22 cellular contexts compared by ENCODE assay signal in the genomic region with DNA sequence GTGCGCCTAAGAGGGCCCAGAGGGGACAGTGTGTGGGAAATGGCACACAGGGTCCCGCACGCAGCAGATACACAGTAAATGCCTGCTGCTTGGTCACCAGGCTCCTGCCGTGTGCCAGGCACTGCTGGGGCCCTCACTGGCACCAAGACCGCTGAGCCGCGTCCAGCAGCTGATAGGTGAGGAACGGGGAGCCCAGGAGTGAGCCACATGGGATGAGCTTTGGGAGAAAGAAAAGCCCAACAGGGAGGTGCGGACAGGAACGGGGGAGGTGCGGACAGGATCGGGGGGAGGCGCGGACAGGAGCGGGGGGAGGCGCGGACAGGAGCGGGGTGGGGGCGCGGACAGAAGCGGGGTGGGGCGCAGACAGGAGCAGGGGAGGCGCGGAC. TPM values are rescaled to one million over a fixed set of nuclear protein-coding genes. Genes with fewer than 3 reads are reported as not detected.
DNase-seq lines count a peak whose midpoint lies in the region; ATAC-seq, FAIRE-seq and TF ChIP-seq lines count a peak whose summit lies in the region.
"Had no signal": no experiment of that assay in that cellular context is flagged by ENCODE, and none has a peak within 500 bp of the region (broad histone marks: within the 10 kb centered on the region; RNA-seq: fewer than 3 reads in every experiment).

No MANE protein-coding gene starts in this region.

- CTCF ChIA-PET in HepG2 (lab: Yijun Ruan, JAX; ENCODE audit: low intra/inter-chr PET ratio, low total read pairs) = no interaction called here

- intact Hi-C loops in HepG2 (cut with micrococcal nuclease; ENCODE audit: unreplicated experiment) (loop anchor here (2.0 kb wide), 1 partner anchor 19 kb away; the partner anchor contains the start of gene DNLZ), right lobe of liver (cut with DNase I) (loop anchor here in 1 of 2 donors (10.0 kb wide), 1 partner anchor 301 kb away; no protein-coding TSS in a partner anchor)
- intact Hi-C loops in activated T-helper 1 cell treated with anti-CD3 and anti-CD28 coated beads, Interleukin-12 subunit alpha, Interleukin-12 subunit beta, Interleukin-2, Interleukin-4 antibody, amounts not matched to agents 30 ng/mL and 10 ng/mL and 1 ng/mL, durations not matched to agents 14 hours and 24 hours and 36 hours (cut with micrococcal nuclease) = no loop called here

- H2AFZ ChIP-seq in HepG2 (ENCODE audit: low read length) = no peak overlapping the region

- TF ChIP-seq CTCF in HepG2 (CRISPR knock-in tag; IDR thresholded peaks at IDR 0.05) (no peak), right lobe of liver (IDR thresholded peaks at IDR 0.05) (no peak), progenitor cell of endocrine pancreas (IDR thresholded peaks at IDR 0.05; ENCODE audit: unreplicated experiment) (no peak)

- H3K27ac Mint-ChIP-seq in progenitor cell of endocrine pancreas = peak overlapping the region; percentile 20
- H3K27ac Mint-ChIP-seq in activated T-helper 1 cell treated with anti-CD3 and anti-CD28 coated beads, Interleukin-12 subunit alpha, Interleukin-12 subunit beta, Interleukin-2, Interleukin-4 antibody, amounts not matched to agents 30 ng/mL and 10 ng/mL and 1 ng/mL, durations not matched to agents 14 hours and 24 hours and 36 hours = no peak overlapping the region
- no peak overlapping the region for H3K27ac Mint-ChIP-seq in effector memory CD8-positive, alpha-beta T cell
- H3K27ac Mint-ChIP-seq: HFFc6, IgD-negative memory B cell had no signal

- H3K4me2 ChIP-seq in HepG2 (ENCODE audit: low read depth, low read length) = no peak overlapping the region

- no peak overlapping the region for H3K27ac ChIP-seq in HepG2 (ENCODE audit: extremely low read length, insufficient read depth, low read length)
- no peak overlapping the region for H3K27ac ChIP-seq in right lobe of liver
- H3K27ac ChIP-seq in layer of hippocampus (ENCODE audit: low read depth, low read length) = peak overlapping the region; percentile 75
- H3K27ac ChIP-seq: C4-2B, SJCRH30 had no signal

- no peak overlapping the region for H3K9ac ChIP-seq in HepG2 (ENCODE audit: insufficient read depth, low read depth, low read length)

- no peak overlapping the region for H3K4me3 Mint-ChIP-seq in progenitor cell of endocrine pancreas (ENCODE audit: low read depth)
- no peak overlapping the region for H3K4me3 Mint-ChIP-seq in activated T-helper 1 cell treated with anti-CD3 and anti-CD28 coated beads, Interleukin-12 subunit alpha, Interleukin-12 subunit beta, Interleukin-2, Interleukin-4 antibody, amounts not matched to agents 30 ng/mL and 10 ng/mL and 1 ng/mL, durations not matched to agents 14 hours and 24 hours and 36 hours
- H3K4me3 Mint-ChIP-seq in effector memory CD8-positive, alpha-beta T cell = no peak overlapping the region
- H3K4me3 Mint-ChIP-seq: HFFc6 had no signal

- H3K36me3 ChIP-seq in HepG2 (replicated peaks in 1 of 2; ENCODE audit: control insufficient read depth in 1 of 2, insufficient read depth in 2 of 2, low read length in 2 of 2) (no peaks in the 10 kb centered on the region), right lobe of liver (no peaks in the 10 kb centered on the region)

- ATAC-seq in HepG2 (no peak), right lobe of liver (no peak)
- no peak for ATAC-seq in effector memory CD8-positive, alpha-beta T cell (replicated peaks)

- no peak overlapping the region for H3K4me3 ChIP-seq in HepG2 (replicated peaks in 1 of 3; ENCODE audit: insufficient read depth in 1 of 3, low read depth in 2 of 3, low read length in 3 of 3)
- no peak overlapping the region for H3K4me3 ChIP-seq in right lobe of liver
- H3K4me3 ChIP-seq: SJCRH30 had no signal

- in situ Hi-C loops in HepG2 (cut with HindIII; ENCODE audit: extremely low pct_ligation_motif_present, low pct_unique_long_range_greater_than_20kb) = loop anchor here (25.0 kb wide), 1 partner anchor 293 kb away; no protein-coding TSS in a partner anchor

- DNase-seq in HepG2 (ENCODE audit: low spot score) (no peak), right lobe of liver (no peak), progenitor cell of endocrine pancreas (ENCODE audit: low spot score, unreplicated experiment) (no peak)
- no peak for DNase-seq in activated T-cell treated with anti-CD3 and anti-CD28 coated beads, Interleukin-2, amount 50 U/mL, for 1 hour
- DNase-seq in activated T-helper 1 cell treated with anti-CD3 and anti-CD28 coated beads, Interleukin-12 subunit alpha, Interleukin-12 subunit beta, Interleukin-2, Interleukin-4 antibody, amounts not matched to agents 30 ng/mL and 10 ng/mL and 1 ng/mL, durations not matched to agents 14 hours and 24 hours and 36 hours (ENCODE audit: low spot score) = no peak
- no peak for DNase-seq in effector memory CD8-positive, alpha-beta T cell
- DNase-seq: GF-D8; GOT3; HFFc6; NCI-H187; NCI-H345; NCI-H526 treated with DMSO at 0.1 percent for 48 hours; NK-92 treated with Interleukin-12 subunit alpha and Interleukin-12 subunit beta, amount 100 ng/mL, for 24 hours; OCI-M1; SJCRH30 had no signal

- WGBS in HepG2 (ENCODE audit: low lambda C conversion rate) = 84% methylated on average over 24 of the region's 24 CpGs
- 94% methylated on average over 17 of the region's 24 CpGs for whole genome bisulfite sequencing in right lobe of liver (ENCODE audit: insufficient coverage, low coverage, low lambda C conversion rate, missing lambda C conversion rate)

- H3K36me3 Mint-ChIP-seq in progenitor cell of endocrine pancreas (ENCODE audit: insufficient read depth) = peaks cover 3% of the 10 kb centered on the region
- no peaks in the 10 kb centered on the region for H3K36me3 Mint-ChIP-seq in activated T-helper 1 cell treated with anti-CD3 and anti-CD28 coated beads, Interleukin-12 subunit alpha, Interleukin-12 subunit beta, Interleukin-2, Interleukin-4 antibody, amounts not matched to agents 30 ng/mL and 10 ng/mL and 1 ng/mL, durations not matched to agents 14 hours and 24 hours and 36 hours (ENCODE audit: low read depth)
- H3K36me3 Mint-ChIP-seq in effector memory CD8-positive, alpha-beta T cell (ENCODE audit: insufficient read depth) = no peaks in the 10 kb centered on the region
- H3K36me3 Mint-ChIP-seq: IgD-negative memory B cell had no signal

- POLR2A ChIA-PET in HepG2 (lab: Yijun Ruan, JAX) = interaction anchor here (2.9 kb wide), 1 partner anchor 19 kb away, joined by 73 read pairs; the partner anchor contains the start of gene DNLZ

- no TSS peak for BruUV-seq in HepG2 (replicated peaks; lab: Mats Ljungman, UMichigan)

- H3K27me3 ChIP-seq in HepG2 (ENCODE audit: control insufficient read depth in 1 of 2, insufficient read depth in 2 of 2, low read length in 2 of 2) = peaks cover 0 to 9% of the 10 kb centered on the region in 2 experiments; a peak in 2 of 5 replicates
- no peaks in the 10 kb centered on the region for H3K27me3 ChIP-seq in right lobe of liver
- no peaks in the 10 kb centered on the region for H3K27me3 ChIP-seq in layer of hippocampus (ENCODE audit: control insufficient read depth, insufficient read depth, low read length)
- H3K27me3 ChIP-seq: SJCRH30 had no signal

- peaks cover 64% of the 10 kb centered on the region for H3K4me1 ChIP-seq in HepG2 (ENCODE audit: insufficient read depth, low read length)
- H3K4me1 ChIP-seq in right lobe of liver = no peaks in the 10 kb centered on the region

- H4K20me1 ChIP-seq in HepG2 (ENCODE audit: insufficient read depth, low read length) = no peaks in the 10 kb centered on the region

- no peaks in the 10 kb centered on the region for H3K9me3 Mint-ChIP-seq in progenitor cell of endocrine pancreas (ENCODE audit: low read depth)
- no peaks in the 10 kb centered on the region for H3K9me3 Mint-ChIP-seq in activated T-helper 1 cell treated with anti-CD3 and anti-CD28 coated beads, Interleukin-12 subunit alpha, Interleukin-12 subunit beta, Interleukin-2, Interleukin-4 antibody, amounts not matched to agents 30 ng/mL and 10 ng/mL and 1 ng/mL, durations not matched to agents 14 hours and 24 hours and 36 hours
- H3K9me3 Mint-ChIP-seq in effector memory CD8-positive, alpha-beta T cell = no peaks in the 10 kb centered on the region
- H3K9me3 Mint-ChIP-seq: HFFc6 had no signal

- TF ChIP-seq RAD21 in HepG2 (CRISPR knock-in tag; IDR thresholded peaks at IDR 0.05) = no peak

- peaks cover 3% of the 10 kb centered on the region for H3K4me1 Mint-ChIP-seq in progenitor cell of endocrine pancreas (ENCODE audit: low read depth)
- no peaks in the 10 kb centered on the region for H3K4me1 Mint-ChIP-seq in activated T-helper 1 cell treated with anti-CD3 and anti-CD28 coated beads, Interleukin-12 subunit alpha, Interleukin-12 subunit beta, Interleukin-2, Interleukin-4 antibody, amounts not matched to agents 30 ng/mL and 10 ng/mL and 1 ng/mL, durations not matched to agents 14 hours and 24 hours and 36 hours (ENCODE audit: low read depth)
- peaks cover 0 to under 1% of the 10 kb centered on the region in 2 donors for H3K4me1 Mint-ChIP-seq in effector memory CD8-positive, alpha-beta T cell (ENCODE audit: low read depth in 2 of 2)

- TF ChIP-seq EP300 in HepG2 (IDR thresholded peaks at IDR 0.05; ENCODE audit: low read depth in 2 of 2, low read length in 2 of 2) (no peak), HepG2 (CRISPR knock-in tag; IDR thresholded peaks at IDR 0.05; ENCODE audit: borderline replicate concordance) (no peak)

- H3K79me2 ChIP-seq in HepG2 (ENCODE audit: insufficient read depth, low read length) = no peaks in the 10 kb centered on the region

- H3K9me3 ChIP-seq in HepG2 (ENCODE audit: low read length) = no peaks in the 10 kb centered on the region
- H3K9me3 ChIP-seq in right lobe of liver = no peaks in the 10 kb centered on the region
- H3K9me3 ChIP-seq: SJCRH30 had no signal

- TF ChIP-seq POLR2A in HepG2 (IDR thresholded peaks at IDR 0.05; ENCODE audit: insufficient read depth in 1 of 2, low read depth in 2 of 2, low read length in 2 of 2) (no peak), right lobe of liver (IDR thresholded peaks at IDR 0.05) (no peak)

- no peak for FAIRE-seq in HepG2 (lab: Jason Lieb, UNC)
- FAIRE-seq: GM12891, GM18507 had no signal

- H3K27me3 Mint-ChIP-seq in progenitor cell of endocrine pancreas = no peaks in the 10 kb centered on the region
- no peaks in the 10 kb centered on the region for H3K27me3 Mint-ChIP-seq in activated T-helper 1 cell treated with anti-CD3 and anti-CD28 coated beads, Interleukin-12 subunit alpha, Interleukin-12 subunit beta, Interleukin-2, Interleukin-4 antibody, amounts not matched to agents 30 ng/mL and 10 ng/mL and 1 ng/mL, durations not matched to agents 14 hours and 24 hours and 36 hours (ENCODE audit: insufficient read depth)
- H3K27me3 Mint-ChIP-seq in effector memory CD8-positive, alpha-beta T cell = no peaks in the 10 kb centered on the region
- H3K27me3 Mint-ChIP-seq: IgD-negative memory B cell had no signal

RNA-seq across cellular contexts. Expression of gene GPSM1, which starts 16.5 kb away (rescaled TPM):
- 0.59 and 1.0 TPM in 2 replicates for total RNA-seq in HepG2 (2016; rRNA removed; fragmentation: Illumina TruSeq; extraction: Trizol)
- total RNA-seq in HepG2 (2016; cell fraction: cytosol; rRNA removed; fragmentation: Illumina TruSeq; extraction: Trizol; ENCODE audit: low read depth) = 0.26 and 0.30 TPM in 2 replicates
- total RNA-seq in HepG2 (2016; cell fraction: insoluble cytoplasmic fraction; rRNA removed; fragmentation: Illumina TruSeq; extraction: Trizol) = 0.55 and 1.1 TPM in 2 replicates
- total RNA-seq in HepG2 (2016; cell fraction: membrane; rRNA removed; fragmentation: Illumina TruSeq; extraction: Trizol) = 0.53 and 0.72 TPM in 2 replicates
- total RNA-seq in HepG2 (2016; cell fraction: nucleus; rRNA removed; fragmentation: Illumina TruSeq; extraction: Trizol) = 0.72 and 0.81 TPM in 2 replicates
- 2.4 and 3.4 TPM in 2 replicates for polyA plus RNA-seq in HepG2 (2011; rRNA removed)
- 1.6 and 2.7 TPM in 2 replicates for polyA plus RNA-seq in HepG2 (2011; cell fraction: cytosol; rRNA removed)
- 11.3 and 15.0 TPM in 2 replicates for polyA plus RNA-seq in HepG2 (2011; cell fraction: nucleus; rRNA removed)
- polyA plus RNA-seq in HepG2 (2012) = 1.2 and 1.6 TPM in 2 replicates
- 0.28 and 0.43 TPM in 2 replicates for polyA plus RNA-seq in HepG2 (2016; cell fraction: cytosol; fragmentation: Illumina TruSeq; extraction: Trizol; ENCODE audit: low read depth)
- 0.72 and 1.2 TPM in 2 replicates for polyA plus RNA-seq in HepG2 (2016; cell fraction: insoluble cytoplasmic fraction; fragmentation: Illumina TruSeq; extraction: Trizol; ENCODE audit: low read depth)
- 0.61 and 1.2 TPM in 2 replicates for polyA plus RNA-seq in HepG2 (2016; cell fraction: membrane; fragmentation: Illumina TruSeq; extraction: Trizol; ENCODE audit: low read depth)
- 3.5 and 3.8 TPM in 2 replicates for polyA plus RNA-seq in HepG2 (2016; cell fraction: nucleus; fragmentation: Illumina TruSeq; extraction: Trizol; ENCODE audit: insufficient read depth, low read depth)
- 2.9 and 5.8 TPM in 2 replicates for polyA minus RNA-seq in HepG2 (2011; rRNA and poly(A)+ RNA removed; ENCODE audit: low replicate concordance)
- polyA minus RNA-seq in HepG2 (2011; cell fraction: cytosol; rRNA and poly(A)+ RNA removed) = 1.4 and 1.6 TPM in 2 replicates
- polyA minus RNA-seq in HepG2 (2011; cell fraction: nucleus; rRNA and poly(A)+ RNA removed) = 1.7 TPM in 2 replicates
- total RNA-seq in right lobe of liver = 1 to 10 TPM; 1.3 to 4.8 (median 4.1) TPM
- 79.2 and 82.2 TPM in 2 replicates for total RNA-seq in progenitor cell of endocrine pancreas
- total RNA-seq in activated T-helper 1 cell treated with anti-CD3 and anti-CD28 coated beads, Interleukin-12 subunit alpha, Interleukin-12 subunit beta, Interleukin-2, Interleukin-4 antibody, amounts not matched to agents 30 ng/mL and 10 ng/mL and 1 ng/mL, durations not matched to agents 14 hours and 24 hours and 36 hours = 18.3 and 19.1 TPM in 2 replicates
- polyA plus RNA-seq: IgD-negative memory B cell had no signal

RNA-seq across cellular contexts. Expression of gene DNLZ, which starts 19.7 kb away (rescaled TPM):
- total RNA-seq in HepG2 (2016; rRNA removed; fragmentation: Illumina TruSeq; extraction: Trizol) (5.4 and 8.0 TPM in 2 replicates), right lobe of liver (10 to 100 TPM in 3 of 6 experiments, 1 to 10 TPM in 3; 5.0 to 26.0 (median 10.4) TPM), progenitor cell of endocrine pancreas (16.2 and 18.4 TPM in 2 replicates)
- total RNA-seq in HepG2 (2016; cell fraction: cytosol; rRNA removed; fragmentation: Illumina TruSeq; extraction: Trizol; ENCODE audit: low read depth) = 8.5 and 9.7 TPM in 2 replicates
- total RNA-seq in HepG2 (2016; cell fraction: insoluble cytoplasmic fraction; rRNA removed; fragmentation: Illumina TruSeq; extraction: Trizol) = 5.7 and 10.6 TPM in 2 replicates
- total RNA-seq in HepG2 (2016; cell fraction: membrane; rRNA removed; fragmentation: Illumina TruSeq; extraction: Trizol) = 8.2 and 10.5 TPM in 2 replicates
- 2.7 and 3.8 TPM in 2 replicates for total RNA-seq in HepG2 (2016; cell fraction: nucleus; rRNA removed; fragmentation: Illumina TruSeq; extraction: Trizol)
- 3.4 and 4.5 TPM in 2 replicates for polyA plus RNA-seq in HepG2 (2011; rRNA removed)
- 1.9 and 8.6 TPM in 2 replicates for polyA plus RNA-seq in HepG2 (2011; cell fraction: cytosol; rRNA removed)
- 4.9 and 10.5 TPM in 2 replicates for polyA plus RNA-seq in HepG2 (2011; cell fraction: nucleus; rRNA removed)
- polyA plus RNA-seq in HepG2 (2012) = 1.9 and 2.8 TPM in 2 replicates
- polyA plus RNA-seq in HepG2 (2016; cell fraction: cytosol; fragmentation: Illumina TruSeq; extraction: Trizol; ENCODE audit: low read depth) = 8.4 and 8.5 TPM in 2 replicates
- polyA plus RNA-seq in HepG2 (2016; cell fraction: insoluble cytoplasmic fraction; fragmentation: Illumina TruSeq; extraction: Trizol; ENCODE audit: low read depth) = 4.0 and 5.1 TPM in 2 replicates
- 6.4 and 6.8 TPM in 2 replicates for polyA plus RNA-seq in HepG2 (2016; cell fraction: membrane; fragmentation: Illumina TruSeq; extraction: Trizol; ENCODE audit: low read depth)
- 5.5 and 7.2 TPM in 2 replicates for polyA plus RNA-seq in HepG2 (2016; cell fraction: nucleus; fragmentation: Illumina TruSeq; extraction: Trizol; ENCODE audit: insufficient read depth, low read depth)
- polyA minus RNA-seq in HepG2 (2011; rRNA and poly(A)+ RNA removed; ENCODE audit: low replicate concordance) = 0.90 and 2.5 TPM in 2 replicates
- 1.3 TPM in 1 of 2 replicates, not detected in the other for polyA minus RNA-seq in HepG2 (2011; cell fraction: cytosol; rRNA and poly(A)+ RNA removed)
- polyA minus RNA-seq in HepG2 (2011; cell fraction: nucleus; rRNA and poly(A)+ RNA removed) = 2.6 and 2.8 TPM in 2 replicates
- 35.2 TPM in 2 replicates for total RNA-seq in activated T-helper 1 cell treated with anti-CD3 and anti-CD28 coated beads, Interleukin-12 subunit alpha, Interleukin-12 subunit beta, Interleukin-2, Interleukin-4 antibody, amounts not matched to agents 30 ng/mL and 10 ng/mL and 1 ng/mL, durations not matched to agents 14 hours and 24 hours and 36 hours

RNA-seq across cellular contexts. Expression of gene CARD9, which starts 29.6 kb away (rescaled TPM):
- total RNA-seq in HepG2 (2016; rRNA removed; fragmentation: Illumina TruSeq; extraction: Trizol) (3.6 and 7.4 TPM in 2 replicates), right lobe of liver (1 to 10 TPM in 3 of 6 experiments, under 1 TPM in 3; 0.48 to 1.6 (median 1.1) TPM), progenitor cell of endocrine pancreas (1.6 and 2.0 TPM in 2 replicates)
- 2.1 TPM in 2 replicates for total RNA-seq in HepG2 (2016; cell fraction: cytosol; rRNA removed; fragmentation: Illumina TruSeq; extraction: Trizol; ENCODE audit: low read depth)
- 3.4 and 7.7 TPM in 2 replicates for total RNA-seq in HepG2 (2016; cell fraction: insoluble cytoplasmic fraction; rRNA removed; fragmentation: Illumina TruSeq; extraction: Trizol)
- 1.7 and 2.5 TPM in 2 replicates for total RNA-seq in HepG2 (2016; cell fraction: membrane; rRNA removed; fragmentation: Illumina TruSeq; extraction: Trizol)
- 7.9 and 8.9 TPM in 2 replicates for total RNA-seq in HepG2 (2016; cell fraction: nucleus; rRNA removed; fragmentation: Illumina TruSeq; extraction: Trizol)
- 3.3 and 7.2 TPM in 2 replicates for polyA plus RNA-seq in HepG2 (2011; rRNA removed)
- polyA plus RNA-seq in HepG2 (2011; cell fraction: cytosol; rRNA removed) = 1.3 and 2.2 TPM in 2 replicates
- polyA plus RNA-seq in HepG2 (2011; cell fraction: nucleus; rRNA removed) = 51.0 and 60.5 TPM in 2 replicates
- polyA plus RNA-seq in HepG2 (2012) = 2.6 and 4.5 TPM in 2 replicates
- polyA plus RNA-seq in HepG2 (2016; cell fraction: cytosol; fragmentation: Illumina TruSeq; extraction: Trizol; ENCODE audit: low read depth) = 0.79 and 1.0 TPM in 2 replicates
- 2.6 and 5.2 TPM in 2 replicates for polyA plus RNA-seq in HepG2 (2016; cell fraction: insoluble cytoplasmic fraction; fragmentation: Illumina TruSeq; extraction: Trizol; ENCODE audit: low read depth)
- 0.66 and 0.74 TPM in 2 replicates for polyA plus RNA-seq in HepG2 (2016; cell fraction: membrane; fragmentation: Illumina TruSeq; extraction: Trizol; ENCODE audit: low read depth)
- 23.4 and 24.3 TPM in 2 replicates for polyA plus RNA-seq in HepG2 (2016; cell fraction: nucleus; fragmentation: Illumina TruSeq; extraction: Trizol; ENCODE audit: insufficient read depth, low read depth)
- 2.0 and 6.6 TPM in 2 replicates for polyA minus RNA-seq in HepG2 (2011; rRNA and poly(A)+ RNA removed; ENCODE audit: low replicate concordance)
- polyA minus RNA-seq in HepG2 (2011; cell fraction: cytosol; rRNA and poly(A)+ RNA removed) = 0.62 and 0.99 TPM in 2 replicates
- polyA minus RNA-seq in HepG2 (2011; cell fraction: nucleus; rRNA and poly(A)+ RNA removed) = 8.3 and 8.4 TPM in 2 replicates
- 7.1 and 7.2 TPM in 2 replicates for total RNA-seq in activated T-helper 1 cell treated with anti-CD3 and anti-CD28 coated beads, Interleukin-12 subunit alpha, Interleukin-12 subunit beta, Interleukin-2, Interleukin-4 antibody, amounts not matched to agents 30 ng/mL and 10 ng/mL and 1 ng/mL, durations not matched to agents 14 hours and 24 hours and 36 hours
- total RNA-seq: RPMI7951 had no signal

RNA-seq across cellular contexts. Expression of gene CCDC187, which starts 40.0 kb away (rescaled TPM):
- total RNA-seq in HepG2 (2016; rRNA removed; fragmentation: Illumina TruSeq; extraction: Trizol) (0.13 TPM in 1 of 2 replicates, not detected in the other), right lobe of liver (under 1 TPM in 3 of 6 experiments, not detected in 3; 0.09 to 0.80 (median 0.62) TPM), progenitor cell of endocrine pancreas (1.2 and 1.4 TPM in 2 replicates)
- not detected in 2 replicates for total RNA-seq in HepG2 (2016; cell fraction: cytosol; rRNA removed; fragmentation: Illumina TruSeq; extraction: Trizol; ENCODE audit: low read depth)
- 0.09 TPM in 1 of 2 replicates, not detected in the other for total RNA-seq in HepG2 (2016; cell fraction: insoluble cytoplasmic fraction; rRNA removed; fragmentation: Illumina TruSeq; extraction: Trizol)
- 0.10 TPM in 1 of 2 replicates, not detected in the other for total RNA-seq in HepG2 (2016; cell fraction: membrane; rRNA removed; fragmentation: Illumina TruSeq; extraction: Trizol)
- total RNA-seq in HepG2 (2016; cell fraction: nucleus; rRNA removed; fragmentation: Illumina TruSeq; extraction: Trizol) = 0.16 and 0.28 TPM in 2 replicates
- polyA plus RNA-seq in HepG2 (2011; rRNA removed) = 0.03 and 0.09 TPM in 2 replicates
- 0.01 and 0.03 TPM in 2 replicates for polyA plus RNA-seq in HepG2 (2011; cell fraction: cytosol; rRNA removed)
- polyA plus RNA-seq in HepG2 (2011; cell fraction: nucleus; rRNA removed) = 0.45 and 0.48 TPM in 2 replicates
- 0.04 TPM in 1 of 2 replicates, not detected in the other for polyA plus RNA-seq in HepG2 (2012)
- not detected in 2 replicates for polyA plus RNA-seq in HepG2 (2016; cell fraction: cytosol; fragmentation: Illumina TruSeq; extraction: Trizol; ENCODE audit: low read depth)
- not detected in 2 replicates for polyA plus RNA-seq in HepG2 (2016; cell fraction: insoluble cytoplasmic fraction; fragmentation: Illumina TruSeq; extraction: Trizol; ENCODE audit: low read depth)
- polyA plus RNA-seq in HepG2 (2016; cell fraction: membrane; fragmentation: Illumina TruSeq; extraction: Trizol; ENCODE audit: low read depth) = 0.08 TPM in 1 of 2 replicates, not detected in the other
- polyA plus RNA-seq in HepG2 (2016; cell fraction: nucleus; fragmentation: Illumina TruSeq; extraction: Trizol; ENCODE audit: insufficient read depth, low read depth) = 0.14 and 0.17 TPM in 2 replicates
- polyA minus RNA-seq in HepG2 (2011; rRNA and poly(A)+ RNA removed; ENCODE audit: low replicate concordance) = 0.20 and 0.49 TPM in 2 replicates
- not detected in 2 replicates for polyA minus RNA-seq in HepG2 (2011; cell fraction: cytosol; rRNA and poly(A)+ RNA removed)
- polyA minus RNA-seq in HepG2 (2011; cell fraction: nucleus; rRNA and poly(A)+ RNA removed) = 0.39 and 0.50 TPM in 2 replicates
- not detected in 2 replicates for total RNA-seq in activated T-helper 1 cell treated with anti-CD3 and anti-CD28 coated beads, Interleukin-12 subunit alpha, Interleukin-12 subunit beta, Interleukin-2, Interleukin-4 antibody, amounts not matched to agents 30 ng/mL and 10 ng/mL and 1 ng/mL, durations not matched to agents 14 hours and 24 hours and 36 hours
- total RNA-seq: A673, HFFc6, RPMI7951, SJCRH30 had no signal

RNA-seq across cellular contexts. Expression of gene SNAPC4, which starts 56.1 kb away (rescaled TPM):
- total RNA-seq in HepG2 (2016; rRNA removed; fragmentation: Illumina TruSeq; extraction: Trizol) (4.3 and 6.0 TPM in 2 replicates), right lobe of liver (1 to 10 TPM; 3.8 to 6.5 (median 5.4) TPM), progenitor cell of endocrine pancreas (22.3 and 23.7 TPM in 2 replicates)
- 0.51 and 0.88 TPM in 2 replicates for total RNA-seq in HepG2 (2016; cell fraction: cytosol; rRNA removed; fragmentation: Illumina TruSeq; extraction: Trizol; ENCODE audit: low read depth)
- total RNA-seq in HepG2 (2016; cell fraction: insoluble cytoplasmic fraction; rRNA removed; fragmentation: Illumina TruSeq; extraction: Trizol) = 3.9 and 6.1 TPM in 2 replicates
- total RNA-seq in HepG2 (2016; cell fraction: membrane; rRNA removed; fragmentation: Illumina TruSeq; extraction: Trizol) = 1.5 TPM in 2 replicates
- 7.0 and 9.4 TPM in 2 replicates for total RNA-seq in HepG2 (2016; cell fraction: nucleus; rRNA removed; fragmentation: Illumina TruSeq; extraction: Trizol)
- 2.0 and 3.3 TPM in 2 replicates for polyA plus RNA-seq in HepG2 (2011; rRNA removed)
- 1.0 and 1.7 TPM in 2 replicates for polyA plus RNA-seq in HepG2 (2011; cell fraction: cytosol; rRNA removed)
- polyA plus RNA-seq in HepG2 (2011; cell fraction: nucleus; rRNA removed) = 20.5 and 27.4 TPM in 2 replicates
- polyA plus RNA-seq in HepG2 (2012) = 3.3 TPM in 2 replicates
- 0.61 and 0.67 TPM in 2 replicates for polyA plus RNA-seq in HepG2 (2016; cell fraction: cytosol; fragmentation: Illumina TruSeq; extraction: Trizol; ENCODE audit: low read depth)
- 3.3 and 4.8 TPM in 2 replicates for polyA plus RNA-seq in HepG2 (2016; cell fraction: insoluble cytoplasmic fraction; fragmentation: Illumina TruSeq; extraction: Trizol; ENCODE audit: low read depth)
- 1.2 and 1.3 TPM in 2 replicates for polyA plus RNA-seq in HepG2 (2016; cell fraction: membrane; fragmentation: Illumina TruSeq; extraction: Trizol; ENCODE audit: low read depth)
- polyA plus RNA-seq in HepG2 (2016; cell fraction: nucleus; fragmentation: Illumina TruSeq; extraction: Trizol; ENCODE audit: insufficient read depth, low read depth) = 37.0 and 38.1 TPM in 2 replicates
- 1.5 and 5.2 TPM in 2 replicates for polyA minus RNA-seq in HepG2 (2011; rRNA and poly(A)+ RNA removed; ENCODE audit: low replicate concordance)
- 0.53 and 1.1 TPM in 2 replicates for polyA minus RNA-seq in HepG2 (2011; cell fraction: cytosol; rRNA and poly(A)+ RNA removed)
- polyA minus RNA-seq in HepG2 (2011; cell fraction: nucleus; rRNA and poly(A)+ RNA removed) = 6.3 and 6.8 TPM in 2 replicates
- total RNA-seq in activated T-helper 1 cell treated with anti-CD3 and anti-CD28 coated beads, Interleukin-12 subunit alpha, Interleukin-12 subunit beta, Interleukin-2, Interleukin-4 antibody, amounts not matched to agents 30 ng/mL and 10 ng/mL and 1 ng/mL, durations not matched to agents 14 hours and 24 hours and 36 hours = 26.7 TPM in 2 replicates
